ENCODE assay signal across 10 cellular contexts in the genomic region with DNA sequence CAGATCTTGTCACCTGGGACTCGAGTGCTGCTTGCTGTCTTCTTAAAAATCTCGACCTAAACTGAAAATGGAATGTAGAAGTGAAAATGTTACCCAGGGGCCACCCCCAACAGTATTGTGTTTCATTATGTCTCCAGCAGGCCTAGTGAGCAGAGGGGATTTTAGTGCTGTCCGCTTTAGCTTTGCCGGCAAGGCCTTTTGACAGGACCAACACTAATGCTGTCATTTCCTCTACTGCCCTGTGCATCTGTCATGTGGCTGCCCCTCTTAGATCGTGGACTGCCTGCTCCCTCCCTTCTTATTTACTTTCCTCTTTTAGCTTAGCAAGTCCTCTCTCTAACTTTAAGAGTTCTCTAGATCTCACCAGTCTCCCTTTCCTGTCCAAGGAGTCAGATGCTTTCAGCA.
DNase-seq lines count a peak whose midpoint lies in the region; ATAC-seq and TF ChIP-seq lines count a peak whose summit lies in the region.
"Had no signal": no experiment of that assay in that cellular context is flagged by ENCODE, and none has a peak within 500 bp of the region (broad histone marks: within the 10 kb centered on the region; RNA-seq: fewer than 3 reads in every experiment).

No MANE protein-coding gene starts in this region.

- H3K27me3 ChIP-seq in smooth muscle cell (ENCODE audit: low read depth) (no peaks in the 10 kb centered on the region), esophagus squamous epithelium (no peaks in the 10 kb centered on the region)

- no peaks in the 10 kb centered on the region for H4K20me1 ChIP-seq in smooth muscle cell (ENCODE audit: low read depth)

- 73% methylated on average over 5 of the region's 5 CpGs for WGBS in smooth muscle cell (ENCODE audit: low lambda C conversion rate)
- WGBS in esophagus squamous epithelium, 2 donors = 49 to 66% methylated on average over 5 of the region's 5 CpGs

- H3K4me1 Mint-ChIP-seq in memory B cell = peaks cover 18% of the 10 kb centered on the region
- no peaks in the 10 kb centered on the region for H3K4me1 Mint-ChIP-seq in activated T-cell treated with anti-CD3 and anti-CD28 coated beads, Interleukin-2, amount 50 U/mL, for 24 hours (ENCODE audit: low read depth)

- no peak overlapping the region for H3K4me2 ChIP-seq in smooth muscle cell

- H3K27ac ChIP-seq in smooth muscle cell (ENCODE audit: low read depth) (no peak overlapping the region), esophagus squamous epithelium (no peak overlapping the region)

- ATAC-seq in GM18519 (IDR thresholded peaks at IDR 0.05; ENCODE audit: low FRiP score, unreplicated experiment) = peak; percentile 98
- ATAC-seq in GM21619 (IDR thresholded peaks at IDR 0.05; ENCODE audit: unreplicated experiment) = peak; percentile 100
- ATAC-seq in HG03457 (IDR thresholded peaks at IDR 0.05; ENCODE audit: unreplicated experiment) = peak; percentile 99
- ATAC-seq in memory B cell (ENCODE audit: low read depth) = peak; percentile 96

- H3K4me3 Mint-ChIP-seq in memory B cell = peak overlapping the region; percentile 3
- H3K4me3 Mint-ChIP-seq in activated T-cell treated with anti-CD3 and anti-CD28 coated beads, Interleukin-2, amount 50 U/mL, for 24 hours = no peak overlapping the region

- TF ChIP-seq POLR2A in esophagus squamous epithelium (IDR thresholded peaks at IDR 0.05) = no peak

- H3F3A ChIP-seq in smooth muscle cell (ENCODE audit: low read depth) = no peaks in the 10 kb centered on the region

- intact Hi-C loops in esophagus squamous epithelium (cut with DNase I) = no loop called here

- no peak overlapping the region for H3K4me3 ChIP-seq in smooth muscle cell
- H3K4me3 ChIP-seq in esophagus squamous epithelium = no peak overlapping the region

- peak overlapping the region; percentile 73 for H3K27ac Mint-ChIP-seq in memory B cell
- H3K27ac Mint-ChIP-seq in activated T-cell treated with anti-CD3 and anti-CD28 coated beads, Interleukin-2, amount 50 U/mL, for 24 hours = no peak overlapping the region

- no peaks in the 10 kb centered on the region for H3K9me3 Mint-ChIP-seq in memory B cell
- H3K9me3 Mint-ChIP-seq in activated T-cell treated with anti-CD3 and anti-CD28 coated beads, Interleukin-2, amount 50 U/mL, for 24 hours = no peaks in the 10 kb centered on the region

- no peaks in the 10 kb centered on the region for H3K9me3 ChIP-seq in smooth muscle cell (replicated peaks; ENCODE audit: low read depth)
- no peaks in the 10 kb centered on the region for H3K9me3 ChIP-seq in esophagus squamous epithelium

- H3K9ac ChIP-seq in smooth muscle cell (ENCODE audit: low read depth) = no peak overlapping the region

- no peak overlapping the region for H2AFZ ChIP-seq in smooth muscle cell (ENCODE audit: low read depth)

- H3K79me2 ChIP-seq in smooth muscle cell (ENCODE audit: low read depth) = no peaks in the 10 kb centered on the region

- H3K27me3 Mint-ChIP-seq in memory B cell = no peaks in the 10 kb centered on the region
- no peaks in the 10 kb centered on the region for H3K27me3 Mint-ChIP-seq in activated T-cell treated with anti-CD3 and anti-CD28 coated beads, Interleukin-2, amount 50 U/mL, for 24 hours

- H3K4me1 ChIP-seq in smooth muscle cell (ENCODE audit: low read depth) (no peaks in the 10 kb centered on the region), esophagus squamous epithelium (no peaks in the 10 kb centered on the region)

- H3K36me3 ChIP-seq in smooth muscle cell (ENCODE audit: low read depth) = no peaks in the 10 kb centered on the region
- no peaks in the 10 kb centered on the region for H3K36me3 ChIP-seq in esophagus squamous epithelium

- H3K36me3 Mint-ChIP-seq in memory B cell = peaks cover 14% of the 10 kb centered on the region
- no peaks in the 10 kb centered on the region for H3K36me3 Mint-ChIP-seq in activated T-cell treated with anti-CD3 and anti-CD28 coated beads, Interleukin-2, amount 50 U/mL, for 24 hours (ENCODE audit: low read depth)

- TF ChIP-seq CTCF in smooth muscle cell (IDR thresholded peaks at IDR 0.05; ENCODE audit: borderline replicate concordance, insufficient read depth, poor library complexity, severe bottlenecking) (no peak), esophagus squamous epithelium (IDR thresholded peaks at IDR 0.05) (no peak)

- DNase-seq in memory B cell (ENCODE audit: low spot score in 2 of 2) (peak; percentile 19 to 21), smooth muscle cell (lab: John Stamatoyannopoulos, UW; ENCODE audit: unreplicated experiment) (no peak), esophagus squamous epithelium (lab: John Stamatoyannopoulos, UW) (no peak)
- DNase-seq in activated T-cell treated with anti-CD3 and anti-CD28 coated beads, Interleukin-2, amount 50 U/mL, for 24 hours = no peak
- no peak for DNase-seq in effector CD8-positive, alpha-beta T cell (lab: John Stamatoyannopoulos, UW)
- DNase-seq: activated CD4-positive, alpha-beta T cell treated with anti-CD3 and anti-CD28 coated beads for 4 hours; NCI-H1105 had no signal

Comparison
In these comparisons a context has a peak if more than half of its experiments do, and no peak if none do; other contexts are left out.
1. DNase-seq: peak in memory B cell (2 of 2); none in activated T-cell treated with anti-CD3 and anti-CD28 coated beads, Interleukin-2, amount 50 U/mL, for 24 hours (single experiment), smooth muscle cell (single experiment), effector CD8-positive, alpha-beta T cell (single experiment) and esophagus squamous epithelium (single experiment).
2. Peak in every context shown above with its lines, with median percentiles within 50 percentile points of each other: ATAC-seq.